Comparison of ENCODE assay signal across 8 cellular contexts in genomic region chr3:33717616-33717865, GRCh38. TPM values are rescaled to one million over a fixed set of nuclear protein-coding genes. Genes with fewer than 3 reads are reported as not detected.
A peak's percentile ranks its signal among the peaks of the same experiment; 100 is the strongest.
DNase-seq lines count a peak whose midpoint lies in the region; ATAC-seq and TF ChIP-seq lines count a peak whose summit lies in the region.

No MANE protein-coding gene starts in this region.

- ATAC-seq in HG02840 (IDR thresholded peaks at IDR 0.05; ENCODE audit: low FRiP score, unreplicated experiment) (peak; percentile 59), left lobe of liver (peak; percentile 79)

- H3K4me3 ChIP-seq in PC-9: peak overlapping the region; percentile 71
- peak overlapping the region; percentile 84 to 85 for H3K4me3 ChIP-seq in cardiac fibroblast (replicated peaks in 1 of 2; ENCODE audit: low read depth in 2 of 2, low read length in 2 of 2)

- DNase-seq in activated CD4-positive, CD25-positive, alpha-beta regulatory T cell (lab: John Stamatoyannopoulos, UW): peak in 3 of 4 experiments; percentile 32 to 47 (median 38)
- no peak for DNase-seq in activated CD4-positive, CD25-positive, alpha-beta regulatory T cell treated with anti-CD3 and anti-CD28 coated beads, Interleukin-2, amount 50 U/mL, for 72 hours
- no peak for DNase-seq in PC-9
- peak; percentile 70 to 71 for DNase-seq in cardiac fibroblast (ENCODE audit: low read depth in 2 of 2)
- no peak for DNase-seq in left lobe of liver (ENCODE audit: low spot score)
- DNase-seq in stimulated activated CD4-positive, alpha-beta T cell treated with anti-CD3 and anti-CD28 coated beads, TNF-alpha, amount 100 ng/mL, for 24 hours (ENCODE audit: low read depth in 3 of 3): peak in 2 of 3 experiments; percentile 15 to 59
- no peak for DNase-seq in G401 (ENCODE audit: low spot score)

- no TSS peak for BruUV-seq in PC-9 (replicated peaks; lab: Mats Ljungman, UMichigan)

- CTCF ChIA-PET in PC-9 (lab: Charles Lee): no interaction called here

- no peaks in the 10 kb centered on the region for H3K4me1 ChIP-seq in PC-9 (replicated peaks; ENCODE audit: insufficient read depth)

- H4K20me1 ChIP-seq in PC-9 (ENCODE audit: insufficient read depth): no peaks in the 10 kb centered on the region

- no peaks in the 10 kb centered on the region for H3K27me3 ChIP-seq in PC-9 (ENCODE audit: insufficient read depth, low read depth)

- TF ChIP-seq CTCF in PC-9 (conservative IDR thresholded peaks at IDR 0.05) (no peak), cardiac fibroblast (IDR thresholded peaks at IDR 0.05; ENCODE audit: low read depth, low read length) (no peak)

- H3K9me3 ChIP-seq in PC-9 (ENCODE audit: insufficient read depth, low read depth): no peaks in the 10 kb centered on the region

- peak overlapping the region; percentile 39 for H3K27ac ChIP-seq in PC-9

- H3K4me2 ChIP-seq in PC-9: peak overlapping the region; percentile 86

- intact Hi-C loops in PC-9 (cut with micrococcal nuclease; ENCODE audit: unreplicated experiment): loop anchor here (1.0 to 10.0 kb wide), 6 partner anchors 60 to 585 kb away; partner anchors contain the start of genes PDCD6IP and UBP1

- in situ Hi-C loops in G401 (cut with HindIII; ENCODE audit: low sequenced_read_pairs): no loop called here

- no peaks in the 10 kb centered on the region for H3K36me3 ChIP-seq in PC-9 (ENCODE audit: low read depth)

- H3K9me2 ChIP-seq in PC-9 (ENCODE audit: insufficient read depth): no peaks in the 10 kb centered on the region

- H2AFZ ChIP-seq in PC-9: peak overlapping the region; percentile 89

- peaks cover 36% of the 10 kb centered on the region for H3K79me2 ChIP-seq in PC-9 (ENCODE audit: low read depth)

- no peaks in the 10 kb centered on the region for H3F3A ChIP-seq in PC-9 (ENCODE audit: insufficient read depth, low read depth)

- POLR2A ChIA-PET in PC-9 (lab: Charles Lee; ENCODE audit: unreplicated experiment): no interaction called here

RNA-seq across cellular contexts. Expression of gene CLASP2, which starts 0.5 kb away (rescaled TPM):
- 36.5 and 52.9 TPM in 2 replicates for total RNA-seq in PC-9 (2021)
- total RNA-seq in left lobe of liver: 16.7 TPM
- total RNA-seq in G401 (2014; rRNA removed; shearing (Covaris generic)): 28.4 and 65.5 TPM in 2 replicates

Comparison
In these comparisons a context has a peak if more than half of its experiments do, and no peak if none do; other contexts are left out.
1. DNase-seq: peak in activated CD4-positive, CD25-positive, alpha-beta regulatory T cell (3 of 4), cardiac fibroblast (2 of 2) and stimulated activated CD4-positive, alpha-beta T cell treated with anti-CD3 and anti-CD28 coated beads, TNF-alpha, amount 100 ng/mL, for 24 hours (2 of 3); none in activated CD4-positive, CD25-positive, alpha-beta regulatory T cell treated with anti-CD3 and anti-CD28 coated beads, Interleukin-2, amount 50 U/mL, for 72 hours (single experiment), PC-9 (0 of 2), left lobe of liver (single experiment) and G401 (single experiment).